8 cellular contexts compared by ENCODE assay signal in the genomic region with DNA sequence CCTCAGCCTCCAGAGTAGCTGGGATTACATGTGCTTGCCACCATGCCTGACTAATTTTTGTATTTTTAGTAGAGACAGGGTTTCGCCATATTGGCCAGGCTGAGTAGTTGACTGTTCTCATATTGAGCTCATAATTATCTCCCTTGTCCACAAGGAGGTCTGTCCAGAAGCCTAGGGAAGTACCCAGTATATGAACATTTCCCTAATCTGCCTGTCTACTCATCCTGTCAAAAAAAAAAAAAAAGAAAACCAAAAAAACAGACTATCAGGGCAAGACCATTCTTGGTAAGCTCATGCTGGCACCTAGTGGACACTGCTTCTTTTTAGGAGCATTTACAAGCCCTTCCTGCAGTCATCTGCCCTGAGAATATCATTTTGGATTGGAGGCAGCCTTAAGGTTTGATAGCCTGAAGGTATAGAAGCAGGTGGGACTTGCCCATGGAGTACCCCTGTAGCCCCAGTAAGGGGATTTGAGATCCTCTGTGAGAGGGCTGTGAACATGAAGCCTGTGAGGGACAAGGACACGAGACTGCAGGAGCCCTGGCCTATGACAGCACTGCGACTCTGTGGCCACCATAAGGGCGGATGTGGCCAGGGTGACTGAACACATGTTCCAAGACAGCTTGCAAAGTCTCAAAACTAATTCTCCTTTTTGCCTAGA. TPM values are rescaled to one million over a fixed set of nuclear protein-coding genes. Genes with fewer than 3 reads are reported as not detected.
DNase-seq lines count a peak whose midpoint lies in the region; ATAC-seq and TF ChIP-seq lines count a peak whose summit lies in the region.

No MANE protein-coding gene starts in this region.

- no peaks in the 10 kb centered on the region for H3K27me3 ChIP-seq in HL-60 (ENCODE audit: insufficient read depth, poor library complexity, severe bottlenecking)
- H3K27me3 ChIP-seq in right atrium auricular region: no peaks in the 10 kb centered on the region

- H3K4me1 ChIP-seq in right atrium auricular region: no peaks in the 10 kb centered on the region

- peak overlapping the region; percentile 46 for H3K27ac Mint-ChIP-seq in activated naive CD4-positive, alpha-beta T cell treated with anti-CD3 and anti-CD28 coated beads, Interleukin-2, amount 10 ng/mL, durations not matched to agents 7 days and 5 days

- CTCF ChIA-PET in activated naive CD4-positive, alpha-beta T cell treated with anti-CD3 and anti-CD28 coated beads, Interleukin-2, amount 10 ng/mL, durations not matched to agents 7 days and 5 days (lab: Charles Lee): interaction anchor here (0.7 to 6.9 kb wide), 10 partner anchors 8 to 255 kb away, joined by 3 to 71 read pairs (median 5); partner anchors contain the start of genes DUSP12 and FCRLA

- no peaks in the 10 kb centered on the region for H3K36me3 Mint-ChIP-seq in activated naive CD4-positive, alpha-beta T cell treated with anti-CD3 and anti-CD28 coated beads, Interleukin-2, amount 10 ng/mL, durations not matched to agents 7 days and 5 days

- H3K36me3 ChIP-seq in right atrium auricular region: no peaks in the 10 kb centered on the region

- peaks cover 33% of the 10 kb centered on the region for H3K27me3 Mint-ChIP-seq in activated naive CD4-positive, alpha-beta T cell treated with anti-CD3 and anti-CD28 coated beads, Interleukin-2, amount 10 ng/mL, durations not matched to agents 7 days and 5 days

- DNase-seq in ELR (ENCODE audit: low read depth) (peak; percentile 94), HL-60 (ENCODE audit: low read depth in 1 of 2, low spot score in 1 of 2) (peak; percentile 73 to 88), RPMI7951 (ENCODE audit: low read depth) (peak; percentile 80), right atrium auricular region (ENCODE audit: low spot score) (peak; percentile 69), GOT3 (lab: John Stamatoyannopoulos, UW) (no peak)
- DNase-seq in activated naive CD4-positive, alpha-beta T cell treated with anti-CD3 and anti-CD28 coated beads, Interleukin-2, amount 10 ng/mL, durations not matched to agents 7 days and 5 days: peak; percentile 71
- peak; percentile 44 to 58 for DNase-seq in stimulated activated CD8-positive, alpha-beta memory T cell treated with anti-CD3 and anti-CD28 coated beads, Interleukin-15, amount 100 ng/mL, for 48 hours (ENCODE audit: low read depth in 2 of 2)

- peak overlapping the region; percentile 5 for H3K4me3 Mint-ChIP-seq in activated naive CD4-positive, alpha-beta T cell treated with anti-CD3 and anti-CD28 coated beads, Interleukin-2, amount 10 ng/mL, durations not matched to agents 7 days and 5 days

- H3K9me3 ChIP-seq in right atrium auricular region: no peaks in the 10 kb centered on the region

- H3K27ac ChIP-seq in HL-60 (replicated peaks) (peak overlapping the region; percentile 79), right atrium auricular region (peak overlapping the region in 1 of 2 donors; percentile 3)

- H3K9me3 Mint-ChIP-seq in activated naive CD4-positive, alpha-beta T cell treated with anti-CD3 and anti-CD28 coated beads, Interleukin-2, amount 10 ng/mL, durations not matched to agents 7 days and 5 days: no peaks in the 10 kb centered on the region

- TF ChIP-seq CTCF in HL-60 (IDR thresholded peaks at IDR 0.05; ENCODE audit: insufficient read depth, low read length): peak; percentile 47
- peak in 1 of 2 donors; percentile 45 for TF ChIP-seq CTCF in right atrium auricular region (IDR thresholded peaks at IDR 0.05)

- peaks cover 38% of the 10 kb centered on the region for H3K4me1 Mint-ChIP-seq in activated naive CD4-positive, alpha-beta T cell treated with anti-CD3 and anti-CD28 coated beads, Interleukin-2, amount 10 ng/mL, durations not matched to agents 7 days and 5 days

- peak; percentile 69 for ATAC-seq in GM21390 (IDR thresholded peaks at IDR 0.05; ENCODE audit: unreplicated experiment)

- H3K4me3 ChIP-seq in HL-60 (replicated peaks; ENCODE audit: insufficient read depth, low read length) (no peak overlapping the region), right atrium auricular region (no peak overlapping the region)

RNA-seq across cellular contexts. Expression of gene DUSP12, which starts 10.8 kb away (rescaled TPM):
- total RNA-seq in RPMI7951 (2014; rRNA removed; shearing (Covaris generic)): 45.9 and 55.0 TPM in 2 replicates
- 10 to 100 TPM; 10.4 to 11.0 TPM for total RNA-seq in right atrium auricular region

RNA-seq across cellular contexts. Expression of gene FCRLB, which starts 17.4 kb away (rescaled TPM):
- total RNA-seq in RPMI7951 (2014; rRNA removed; shearing (Covaris generic)): 2.2 and 2.4 TPM in 2 replicates
- total RNA-seq in right atrium auricular region: under 1 TPM; 0.20 to 0.63 TPM

RNA-seq across cellular contexts. Expression of gene ATF6, which starts 27.4 kb away (rescaled TPM):
- 17.2 and 19.9 TPM in 2 replicates for total RNA-seq in RPMI7951 (2014; rRNA removed; shearing (Covaris generic))
- total RNA-seq in right atrium auricular region: 10 to 100 TPM; 17.9 to 19.9 TPM

RNA-seq across cellular contexts. Expression of gene FCRLA, which starts 31.7 kb away (rescaled TPM):
- total RNA-seq in RPMI7951 (2014; rRNA removed; shearing (Covaris generic)): 11.2 and 16.7 TPM in 2 replicates
- total RNA-seq in right atrium auricular region: under 1 TPM in 1 of 2 donors, not detected in 1; 0.20 TPM
